In the genomic region with DNA sequence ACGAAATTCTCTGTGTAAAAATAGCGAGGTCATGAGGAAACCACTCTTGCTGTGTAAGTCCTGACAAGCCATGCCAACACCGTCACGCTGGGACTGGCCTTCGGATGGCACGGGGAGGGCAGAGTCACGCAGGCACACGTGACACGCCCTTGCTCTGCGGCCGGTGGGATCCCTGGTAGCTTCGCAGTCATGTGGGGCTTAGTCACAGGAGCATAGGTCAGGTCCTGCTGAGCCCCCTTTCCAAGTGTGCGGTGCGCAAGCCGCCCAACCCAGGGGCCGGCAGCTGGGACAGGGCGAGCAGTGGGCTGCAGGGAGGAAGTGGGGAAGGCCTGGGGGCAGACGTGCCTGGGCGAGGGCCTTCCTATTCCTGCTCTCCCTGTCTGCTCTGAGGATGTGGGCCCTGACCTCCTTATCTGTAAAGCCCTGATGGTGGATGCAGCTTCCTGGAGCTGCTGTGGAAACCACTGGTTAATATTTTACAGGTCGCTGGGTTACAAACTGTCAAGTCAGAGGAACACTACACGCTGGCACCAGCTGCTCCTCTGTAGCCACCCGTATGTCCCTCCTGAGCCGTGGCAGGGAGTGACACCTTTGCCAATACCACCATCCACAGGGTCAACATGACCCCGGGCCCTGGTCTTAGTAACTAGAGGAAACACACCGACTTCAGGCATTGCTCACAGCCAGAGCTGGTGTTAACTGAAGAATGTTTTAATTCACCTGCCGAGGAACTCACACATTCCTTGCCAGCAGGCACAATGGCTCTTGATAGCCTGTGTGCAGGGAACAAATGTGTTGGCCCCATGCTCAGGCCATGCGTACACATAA, we compare ENCODE assay signal across 8 cellular contexts. TPM values are rescaled to one million over a fixed set of nuclear protein-coding genes. Genes with fewer than 3 reads are reported as not detected.
DNase-seq lines count a peak whose midpoint lies in the region; ATAC-seq and TF ChIP-seq lines count a peak whose summit lies in the region.

No MANE protein-coding gene starts in this region.

- H3K4me1 ChIP-seq in neural progenitor cell = no peaks in the 10 kb centered on the region
- peaks cover 4% of the 10 kb centered on the region; the same call in 1 of the 2 replicates for H3K4me1 ChIP-seq in H9 (ENCODE audit: insufficient read depth, low read length)

- H2BK120ac ChIP-seq in H9 (ENCODE audit: low read depth, low read length, poor library complexity, severe bottlenecking) = no peak overlapping the region

- H3K4me2 ChIP-seq in neural progenitor cell = no peak overlapping the region
- H3K4me2 ChIP-seq in H9 (ENCODE audit: insufficient read depth, insufficient read length, low read length) = no peak overlapping the region

- H4K20me1 ChIP-seq in neural progenitor cell (ENCODE audit: low read depth) (no peaks in the 10 kb centered on the region), H9 (ENCODE audit: control insufficient read depth, insufficient read depth, insufficient read length) (peaks cover 3% of the 10 kb centered on the region)

- H3K23ac ChIP-seq in H9 (ENCODE audit: insufficient read length, low read depth, low read length) = no peak overlapping the region

- no peak overlapping the region for H3K4me3 ChIP-seq in neural progenitor cell

- H2AFZ ChIP-seq in neural progenitor cell (replicated peaks) = no peak overlapping the region
- H2AFZ ChIP-seq in H9 (ENCODE audit: low read length) = no peak overlapping the region

- H3K14ac ChIP-seq in H9 (ENCODE audit: insufficient read depth, low read length) = no peak overlapping the region

- no peak overlapping the region for H2AK5ac ChIP-seq in H9 (ENCODE audit: insufficient read length, low read length)

- no peak overlapping the region for H3K4ac ChIP-seq in H9 (ENCODE audit: low read depth, low read length)

- WGBS in H9 (ENCODE audit: extremely low coverage, insufficient read length, low lambda C conversion rate) = no CpG with 5 or more reads among the region's 27 CpGs

- H3K27me3 Mint-ChIP-seq in activated naive CD8-positive, alpha-beta T cell = no peaks in the 10 kb centered on the region
- H3K27me3 Mint-ChIP-seq in neural progenitor cell (ENCODE audit: insufficient read depth, low read depth) (peaks cover 7% of the 10 kb centered on the region), H9 (ENCODE audit: low read depth) (no peaks in the 10 kb centered on the region)

- H4K91ac ChIP-seq in H9 (ENCODE audit: insufficient read length, low read depth, low read length) = no peak overlapping the region

- DNase-seq in DMS53 (lab: John Stamatoyannopoulos, UW) (peak; percentile 98), Kasumi-1 (lab: John Stamatoyannopoulos, UW) (peak; percentile 95), hepatic stellate cell (ENCODE audit: low spot score) (peak; percentile 81), smooth muscle cell of the brain vasculature (ENCODE audit: low read depth, low spot score) (peak; percentile 75), neural progenitor cell (ENCODE audit: low spot score) (no peak), H9 (no peak)

- no peak overlapping the region for H3K56ac ChIP-seq in H9 (ENCODE audit: insufficient read length, low read depth, low read length)

- H3K4me1 Mint-ChIP-seq in activated naive CD8-positive, alpha-beta T cell (ENCODE audit: low read depth) = peaks cover 77% of the 10 kb centered on the region
- peaks cover 14% of the 10 kb centered on the region for H3K4me1 Mint-ChIP-seq in neural progenitor cell
- H3K4me1 Mint-ChIP-seq in H9 = peaks cover 31 to 37% of the 10 kb centered on the region in 2 experiments

- no peak overlapping the region for H2BK20ac ChIP-seq in H9 (ENCODE audit: low read depth, low read length, poor library complexity, severe bottlenecking)

- H2BK5ac ChIP-seq in H9 (ENCODE audit: insufficient read length, low read length) = no peak overlapping the region

- H3K4me3 Mint-ChIP-seq in activated naive CD8-positive, alpha-beta T cell = peak overlapping the region; percentile 23
- H3K4me3 Mint-ChIP-seq in neural progenitor cell (no peak overlapping the region), H9 (no peak overlapping the region)

- ATAC-seq in GM21619 (IDR thresholded peaks at IDR 0.05; ENCODE audit: unreplicated experiment) = peak; percentile 98

- TF ChIP-seq CTCF in neural progenitor cell (IDR thresholded peaks at IDR 0.05) (no peak), H9 (conservative IDR thresholded peaks at IDR 0.05) (no peak)

- H3K36me3 ChIP-seq in neural progenitor cell = no peaks in the 10 kb centered on the region

- no peak overlapping the region for H3T11ph ChIP-seq in H9 (ENCODE audit: low read length)

- H3K27ac Mint-ChIP-seq in activated naive CD8-positive, alpha-beta T cell = peak overlapping the region; percentile 81
- H3K27ac Mint-ChIP-seq in neural progenitor cell (no peak overlapping the region), H9 (no peak overlapping the region)

- H3K27me3 ChIP-seq in neural progenitor cell = no peaks in the 10 kb centered on the region
- no peaks in the 10 kb centered on the region for H3K27me3 ChIP-seq in H9 (ENCODE audit: insufficient read depth, low read length)

- no peak overlapping the region for H4K5ac ChIP-seq in H9 (ENCODE audit: insufficient read length, low read depth, low read length)

- no peaks in the 10 kb centered on the region for H3F3A ChIP-seq in neural progenitor cell (ENCODE audit: low read depth)

- H3K36me3 Mint-ChIP-seq in activated naive CD8-positive, alpha-beta T cell = peaks cover 13% of the 10 kb centered on the region
- no peaks in the 10 kb centered on the region for H3K36me3 Mint-ChIP-seq in neural progenitor cell
- H3K36me3 Mint-ChIP-seq in H9 (ENCODE audit: insufficient read depth in 1 of 3, low read depth in 3 of 3) = peaks cover 4 to 10% (median 5%) of the 10 kb centered on the region in 3 experiments; a peak in 5 of 7 replicates

- no peak overlapping the region for H3K18ac ChIP-seq in H9 (ENCODE audit: insufficient read length, low read depth, low read length)

- H4K8ac ChIP-seq in H9 (replicated peaks; ENCODE audit: insufficient read length, low read depth, low read length) = no peak overlapping the region

- no peaks in the 10 kb centered on the region for H3K23me2 ChIP-seq in H9 (ENCODE audit: insufficient read length, low read depth, low read length, poor library complexity, severe bottlenecking)

- no peak overlapping the region for H3K9ac ChIP-seq in neural progenitor cell
- no peak overlapping the region for H3K9ac ChIP-seq in H9 (ENCODE audit: extremely low read depth, insufficient read length, low read length)

- H3K79me2 ChIP-seq in neural progenitor cell (ENCODE audit: low read depth) (no peaks in the 10 kb centered on the region), H9 (ENCODE audit: insufficient read depth, low read length) (no peaks in the 10 kb centered on the region)

- H3K9me3 Mint-ChIP-seq in activated naive CD8-positive, alpha-beta T cell (ENCODE audit: low read depth) = no peaks in the 10 kb centered on the region
- H3K9me3 Mint-ChIP-seq in neural progenitor cell (peaks cover 5% of the 10 kb centered on the region), H9 (no peaks in the 10 kb centered on the region)

- H3K79me1 ChIP-seq in H9 (ENCODE audit: insufficient read depth, low read depth, low read length, poor library complexity, severe bottlenecking) = no peaks in the 10 kb centered on the region

- no peak overlapping the region for H2BK12ac ChIP-seq in H9 (ENCODE audit: insufficient read length, low read depth, low read length)

- no peak overlapping the region for H2BK15ac ChIP-seq in H9 (ENCODE audit: low read depth, low read length)

- H3K27ac ChIP-seq in neural progenitor cell = no peak overlapping the region
- H3K27ac ChIP-seq in H9 (ENCODE audit: insufficient read length, low read depth, low read length) = no peak overlapping the region

- H3K9me3 ChIP-seq in neural progenitor cell (ENCODE audit: low read depth) (no peaks in the 10 kb centered on the region), H9 (ENCODE audit: control insufficient read depth, low read depth, low read length) (no peaks in the 10 kb centered on the region)

RNA-seq across cellular contexts. Expression of a gene that starts 17.8 kb away (rescaled TPM):
- 0.64 and 2.1 TPM in 2 replicates for total RNA-seq in neural progenitor cell (ENCODE audit: low replicate concordance)
- total RNA-seq in H9 (2021) = 5.2 and 8.6 TPM in 2 replicates

Comparison
In these comparisons a context has a peak if more than half of its experiments do, and no peak if none do; other contexts are left out.
1. DNase-seq: peak in DMS53 (single experiment), Kasumi-1 (2 of 2), hepatic stellate cell (single experiment) and smooth muscle cell of the brain vasculature (single experiment); none in neural progenitor cell (single experiment) and H9 (single experiment).